In genomic region chr9:27181381-27181780, GRCh38 we compare ENCODE assay signal across 18 cellular contexts.
DNase-seq lines count a peak whose midpoint lies in the region; ATAC-seq and TF ChIP-seq lines count a peak whose summit lies in the region.
"Had no signal": no experiment of that assay in that cellular context is flagged by ENCODE, and none has a peak within 500 bp of the region (broad histone marks: within the 10 kb centered on the region; RNA-seq: fewer than 3 reads in every experiment).

No MANE protein-coding gene starts in this region.

- H3K4me1 Mint-ChIP-seq in endodermal cell, result no peaks in the 10 kb centered on the region
- H3K4me1 Mint-ChIP-seq: CD4-positive, CD25-positive, alpha-beta regulatory T cell had no signal

- H3F3A ChIP-seq in smooth muscle cell (ENCODE audit: low read depth), result no peaks in the 10 kb centered on the region

- H3K27me3 Mint-ChIP-seq in endodermal cell (ENCODE audit: insufficient read depth), result no peaks in the 10 kb centered on the region
- H3K27me3 Mint-ChIP-seq: CD4-positive, CD25-positive, alpha-beta regulatory T cell had no signal

- H4K20me1 ChIP-seq in smooth muscle cell (ENCODE audit: low read depth), result no peaks in the 10 kb centered on the region

- H3K27me3 ChIP-seq in adipocyte (replicated peaks; ENCODE audit: control insufficient read depth, insufficient read depth, low read length), result no peaks in the 10 kb centered on the region
- no peaks in the 10 kb centered on the region for H3K27me3 ChIP-seq in smooth muscle cell (ENCODE audit: low read depth)
- no peaks in the 10 kb centered on the region for H3K27me3 ChIP-seq in endodermal cell (ENCODE audit: control insufficient read depth, insufficient read depth, low read length, poor library complexity, severe bottlenecking)
- H3K27me3 ChIP-seq: thyroid gland had no signal

- peak overlapping the region; percentile 16 for H3K4me2 ChIP-seq in smooth muscle cell

- H3K9ac ChIP-seq in adipocyte (ENCODE audit: low read length), result no peak overlapping the region
- H3K9ac ChIP-seq in smooth muscle cell (ENCODE audit: low read depth), result no peak overlapping the region
- no peak overlapping the region for H3K9ac ChIP-seq in endodermal cell (ENCODE audit: extremely low read depth, low read length, poor library complexity, severe bottlenecking)

- DNase-seq in HT-29 (ENCODE audit: low spot score) (peak; percentile 10), adipocyte (ENCODE audit: low read depth) (peak; percentile 56), fibroblast of mammary gland (ENCODE audit: low read depth) (peak; percentile 74), smooth muscle cell (lab: John Stamatoyannopoulos, UW; ENCODE audit: unreplicated experiment) (no peak), NCI-H1092 (lab: John Stamatoyannopoulos, UW) (no peak), endodermal cell (no peak)
- DNase-seq: activated CD4-positive, alpha-beta T cell treated with anti-CD3 and anti-CD28 coated beads for 4 hours; activated naive CD4-positive, alpha-beta T cell treated with anti-CD3 and anti-CD28 coated beads, Interleukin-2, amount 50 U/mL, for 16 hours; activated T-cell treated with anti-CD3 and anti-CD28 coated beads for 4 hours; CD4-positive, CD25-positive, alpha-beta regulatory T cell; DND-41; NCI-H345; SHP77; T1000; thyroid gland had no signal

- H3K27ac ChIP-seq in smooth muscle cell (ENCODE audit: low read depth) (peak overlapping the region; percentile 2), endodermal cell (ENCODE audit: low read depth, low read length) (no peak overlapping the region)
- H3K27ac ChIP-seq: skin epidermis, thyroid gland had no signal

- WGBS in smooth muscle cell (ENCODE audit: low lambda C conversion rate), result 72% methylated on average over 4 of the region's 4 CpGs
- WGBS in endodermal cell (ENCODE audit: insufficient coverage in 1 of 2, insufficient read length in 1 of 2), 2 experiments, result 93 to 95% methylated on average over 3 of the region's 4 CpGs

- H3K4me3 Mint-ChIP-seq in endodermal cell, result no peak overlapping the region
- H3K4me3 Mint-ChIP-seq: CD4-positive, CD25-positive, alpha-beta regulatory T cell had no signal

- H3K4me3 ChIP-seq in adipocyte (ENCODE audit: low read length) (no peak overlapping the region), fibroblast of mammary gland (ENCODE audit: control insufficient read depth, low read depth, low read length) (no peak overlapping the region), smooth muscle cell (no peak overlapping the region), endodermal cell (ENCODE audit: low read length) (no peak overlapping the region)
- H3K4me3 ChIP-seq: K562, skin epidermis, thyroid gland had no signal

- no peaks in the 10 kb centered on the region for H3K36me3 Mint-ChIP-seq in endodermal cell (ENCODE audit: low read depth)
- H3K36me3 Mint-ChIP-seq: CD4-positive, CD25-positive, alpha-beta regulatory T cell had no signal

- peaks cover 9% of the 10 kb centered on the region for H3K4me1 ChIP-seq in adipocyte (ENCODE audit: control insufficient read depth, insufficient read depth, low read length)
- peaks cover 6% of the 10 kb centered on the region for H3K4me1 ChIP-seq in smooth muscle cell (ENCODE audit: low read depth)
- H3K4me1 ChIP-seq in endodermal cell (ENCODE audit: control insufficient read depth, insufficient read depth, low read length), result no peaks in the 10 kb centered on the region

- H3K36me3 ChIP-seq in adipocyte (ENCODE audit: control insufficient read depth, insufficient read depth, low read length, severe bottlenecking), result no peaks in the 10 kb centered on the region
- H3K36me3 ChIP-seq in smooth muscle cell (ENCODE audit: low read depth), result no peaks in the 10 kb centered on the region
- H3K36me3 ChIP-seq in endodermal cell (ENCODE audit: control insufficient read depth, insufficient read depth, low read length), result no peaks in the 10 kb centered on the region
- H3K36me3 ChIP-seq: thyroid gland had no signal

- no peak for ATAC-seq in GM18909 (IDR thresholded peaks at IDR 0.05; ENCODE audit: poor library complexity, unreplicated experiment)
- ATAC-seq: K562 had no signal

- no peaks in the 10 kb centered on the region for H3K79me2 ChIP-seq in smooth muscle cell (ENCODE audit: low read depth)

- peaks cover 4% of the 10 kb centered on the region for H3K9me3 Mint-ChIP-seq in endodermal cell

- no peak overlapping the region for H2AFZ ChIP-seq in smooth muscle cell (ENCODE audit: low read depth)

- H3K9me3 ChIP-seq in adipocyte (ENCODE audit: control insufficient read depth, low read length), result no peaks in the 10 kb centered on the region
- H3K9me3 ChIP-seq in smooth muscle cell (replicated peaks; ENCODE audit: low read depth), result no peaks in the 10 kb centered on the region
- peaks cover 8% of the 10 kb centered on the region for H3K9me3 ChIP-seq in endodermal cell (ENCODE audit: control insufficient read depth, low read length)
- H3K9me3 ChIP-seq: thyroid gland had no signal

- no peak overlapping the region for H3K27ac Mint-ChIP-seq in endodermal cell
- H3K27ac Mint-ChIP-seq: CD4-positive, CD25-positive, alpha-beta regulatory T cell had no signal

- TF ChIP-seq CTCF in fibroblast of mammary gland (conservative IDR thresholded peaks at IDR 0.05; ENCODE audit: control insufficient read depth, insufficient read depth, low read depth, low read length) (no peak), smooth muscle cell (IDR thresholded peaks at IDR 0.05; ENCODE audit: borderline replicate concordance, insufficient read depth, poor library complexity, severe bottlenecking) (no peak), endodermal cell (conservative IDR thresholded peaks at IDR 0.05) (no peak)

Comparison
In these comparisons a context has a peak if more than half of its experiments do, and no peak if none do; other contexts are left out.
1. DNase-seq: peak in HT-29 (single experiment), adipocyte (single experiment) and fibroblast of mammary gland (single experiment); none in smooth muscle cell (single experiment), NCI-H1092 (single experiment) and endodermal cell (single experiment).